1 cellular context compared by ENCODE assay signal in the genomic region with DNA sequence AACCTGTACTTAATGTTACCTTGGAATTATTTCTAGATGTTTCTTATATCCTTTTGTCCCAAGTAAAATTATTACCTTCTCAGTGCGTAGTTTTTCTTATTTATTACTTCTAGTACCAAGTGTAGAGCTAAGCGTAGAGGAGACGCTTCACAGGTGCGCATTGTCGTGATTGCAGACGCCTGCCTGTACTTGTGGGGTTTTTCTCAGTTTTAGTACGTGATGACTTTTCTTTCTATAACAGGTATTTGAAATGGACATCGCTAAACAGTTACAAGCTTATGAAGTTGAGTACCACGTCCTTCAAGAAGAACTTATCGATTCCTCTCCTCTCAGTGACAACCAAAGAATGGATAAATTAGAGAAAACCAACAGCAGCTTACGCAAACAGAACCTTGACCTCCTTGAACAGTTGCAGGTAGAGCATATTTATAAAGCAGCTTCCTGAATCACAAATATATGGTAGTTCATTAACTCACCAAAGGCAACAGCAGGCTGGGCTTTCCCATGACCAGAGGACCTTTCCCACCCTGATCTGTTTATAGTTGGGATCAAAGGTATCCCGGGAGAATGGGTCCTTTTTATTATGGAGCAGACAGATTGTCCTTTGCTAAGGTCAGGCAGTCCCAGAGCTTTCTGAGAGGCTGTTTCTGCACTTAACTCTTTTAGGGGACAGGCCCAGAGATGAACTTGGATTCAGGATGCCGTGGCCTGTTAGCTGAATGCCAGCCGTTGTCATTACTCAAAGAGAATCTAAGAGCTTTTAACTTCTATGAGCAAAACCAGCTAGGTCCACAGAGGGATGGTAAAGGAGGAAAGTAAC.
TF ChIP-seq lines count a peak whose summit lies in the region.

No MANE protein-coding gene starts in this region.

TF ChIP-seq in HepG2, 621 proteins besides CTCF, POLR2A, EP300 and RAD21 (continued from another document and continues in another):
- TF ChIP-seq, protein P1, sequence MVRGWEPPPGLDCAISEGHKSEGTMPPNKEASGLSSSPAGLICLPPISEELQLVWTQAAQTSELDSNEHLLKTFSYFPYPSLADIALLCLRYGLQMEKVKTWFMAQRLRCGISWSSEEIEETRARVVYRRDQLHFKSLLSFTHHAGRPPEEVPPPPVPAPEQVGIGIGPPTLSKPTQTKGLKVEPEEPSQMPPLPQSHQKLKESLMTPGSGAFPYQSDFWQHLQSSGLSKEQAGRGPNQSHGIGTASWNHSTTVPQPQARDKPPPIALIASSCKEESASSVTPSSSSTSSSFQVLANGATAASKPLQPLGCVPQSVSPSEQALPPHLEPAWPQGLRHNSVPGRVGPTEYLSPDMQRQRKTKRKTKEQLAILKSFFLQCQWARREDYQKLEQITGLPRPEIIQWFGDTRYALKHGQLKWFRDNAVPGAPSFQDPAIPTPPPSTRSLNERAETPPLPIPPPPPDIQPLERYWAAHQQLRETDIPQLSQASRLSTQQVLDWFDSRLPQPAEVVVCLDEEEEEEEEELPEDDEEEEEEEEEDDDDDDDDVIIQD (CRISPR knock-in tag; IDR thresholded peaks at IDR 0.05; ENCODE audit: low read depth), result peak; percentile 87; the same call in 1 of the 2 replicates
- TF ChIP-seq ETV6 (CRISPR knock-in tag; conservative IDR thresholded peaks at IDR 0.05) (0 out of 2 replicates have a peak, but pooled peaks have one; percentile 39), HDAC6 (IDR thresholded peaks at IDR 0.05; ENCODE audit: low read depth, low read length) (no peak), ZNF407 (CRISPR knock-in tag; IDR thresholded peaks at IDR 0.05; ENCODE audit: not compliant biosample characterization) (no peak), PHF5A (CRISPR knock-in tag; IDR thresholded peaks at IDR 0.05; ENCODE audit: low read depth, unreplicated experiment) (peak; percentile 65), ZNF747 (CRISPR knock-in tag; IDR thresholded peaks at IDR 0.05; ENCODE audit: borderline replicate concordance) (peak; percentile 83; the same call in 1 of the 2 replicates), FOXP4 (CRISPR knock-in tag; IDR thresholded peaks at IDR 0.05) (peak; percentile 98), KAT7 (CRISPR knock-in tag; IDR thresholded peaks at IDR 0.05; ENCODE audit: borderline replicate concordance) (no peak; the same call in 1 of the 2 replicates), ADNP (CRISPR knock-in tag; IDR thresholded peaks at IDR 0.05) (no peak), ZKSCAN8 (CRISPR knock-in tag; IDR thresholded peaks at IDR 0.05; ENCODE audit: borderline replicate concordance) (peak; percentile 77; the same call in 1 of the 2 replicates), ARID2 (CRISPR knock-in tag; IDR thresholded peaks at IDR 0.05; ENCODE audit: borderline replicate concordance) (no peak), KLF15 (CRISPR knock-in tag; IDR thresholded peaks at IDR 0.05; ENCODE audit: borderline replicate concordance) (no peak), ELF3 (CRISPR knock-in tag; IDR thresholded peaks at IDR 0.05) (peak; percentile 98), AKNA (CRISPR knock-in tag; IDR thresholded peaks at IDR 0.05; ENCODE audit: borderline replicate concordance) (no peak), ZNF720 (CRISPR knock-in tag; IDR thresholded peaks at IDR 0.05) (no peak), SMAD1 (CRISPR knock-in tag; IDR thresholded peaks at IDR 0.05; ENCODE audit: borderline replicate concordance, low read depth) (no peak), TBX3 (IDR thresholded peaks at IDR 0.05; ENCODE audit: borderline replicate concordance) (peak; percentile 96), ZNF503 (CRISPR knock-in tag; IDR thresholded peaks at IDR 0.05) (peak; percentile 98), ZNF605 (CRISPR knock-in tag; IDR thresholded peaks at IDR 0.05) (peak; percentile 86; the same call in 1 of the 2 replicates)
- TF ChIP-seq, protein P2, sequence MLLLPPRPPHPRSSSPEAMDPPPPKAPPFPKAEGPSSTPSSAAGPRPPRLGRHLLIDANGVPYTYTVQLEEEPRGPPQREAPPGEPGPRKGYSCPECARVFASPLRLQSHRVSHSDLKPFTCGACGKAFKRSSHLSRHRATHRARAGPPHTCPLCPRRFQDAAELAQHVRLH (CRISPR knock-in tag; IDR thresholded peaks at IDR 0.05; ENCODE audit: borderline replicate concordance, low read depth), result peak; percentile 91
- TF ChIP-seq, protein P3, sequence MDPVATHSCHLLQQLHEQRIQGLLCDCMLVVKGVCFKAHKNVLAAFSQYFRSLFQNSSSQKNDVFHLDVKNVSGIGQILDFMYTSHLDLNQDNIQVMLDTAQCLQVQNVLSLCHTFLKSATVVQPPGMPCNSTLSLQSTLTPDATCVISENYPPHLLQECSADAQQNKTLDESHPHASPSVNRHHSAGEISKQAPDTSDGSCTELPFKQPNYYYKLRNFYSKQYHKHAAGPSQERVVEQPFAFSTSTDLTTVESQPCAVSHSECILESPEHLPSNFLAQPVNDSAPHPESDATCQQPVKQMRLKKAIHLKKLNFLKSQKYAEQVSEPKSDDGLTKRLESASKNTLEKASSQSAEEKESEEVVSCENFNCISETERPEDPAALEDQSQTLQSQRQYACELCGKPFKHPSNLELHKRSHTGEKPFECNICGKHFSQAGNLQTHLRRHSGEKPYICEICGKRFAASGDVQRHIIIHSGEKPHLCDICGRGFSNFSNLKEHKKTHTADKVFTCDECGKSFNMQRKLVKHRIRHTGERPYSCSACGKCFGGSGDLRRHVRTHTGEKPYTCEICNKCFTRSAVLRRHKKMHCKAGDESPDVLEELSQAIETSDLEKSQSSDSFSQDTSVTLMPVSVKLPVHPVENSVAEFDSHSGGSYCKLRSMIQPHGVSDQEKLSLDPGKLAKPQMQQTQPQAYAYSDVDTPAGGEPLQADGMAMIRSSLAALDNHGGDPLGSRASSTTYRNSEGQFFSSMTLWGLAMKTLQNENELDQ (CRISPR knock-in tag; IDR thresholded peaks at IDR 0.05; ENCODE audit: borderline replicate concordance), result no peak
- TF ChIP-seq, protein P4, sequence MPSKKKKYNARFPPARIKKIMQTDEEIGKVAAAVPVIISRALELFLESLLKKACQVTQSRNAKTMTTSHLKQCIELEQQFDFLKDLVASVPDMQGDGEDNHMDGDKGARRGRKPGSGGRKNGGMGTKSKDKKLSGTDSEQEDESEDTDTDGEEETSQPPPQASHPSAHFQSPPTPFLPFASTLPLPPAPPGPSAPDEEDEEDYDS (CRISPR knock-in tag; IDR thresholded peaks at IDR 0.05), result peak; percentile 78; the same call in 1 of the 2 replicates
